In genomic region chr5:80283360-80283759, GRCh38 we compare ENCODE assay signal across 26 cellular contexts. TPM values are rescaled to one million over a fixed set of nuclear protein-coding genes. Genes with fewer than 3 reads are reported as not detected.
DNase-seq lines count a peak whose midpoint lies in the region; ATAC-seq lines count a peak whose summit lies in the region.
"Had no signal": no experiment of that assay in that cellular context is flagged by ENCODE, and none has a peak within 500 bp of the region (broad histone marks: within the 10 kb centered on the region; RNA-seq: fewer than 3 reads in every experiment).

No MANE protein-coding gene starts in this region.

- no peak overlapping the region for H3K4me3 Mint-ChIP-seq in activated T-cell treated with anti-CD3 and anti-CD28 coated beads, Interleukin-2, amount 50 U/mL, for 4 hours
- H3K4me3 Mint-ChIP-seq in activated T-cell treated with anti-CD3 and anti-CD28 coated beads, Interleukin-2, amount 50 U/mL, for 24 hours: no peak overlapping the region
- no peak overlapping the region for H3K4me3 Mint-ChIP-seq in activated T-helper 1 cell treated with anti-CD3 and anti-CD28 coated beads, Interleukin-12 subunit alpha, Interleukin-12 subunit beta, Interleukin-2, Interleukin-4 antibody, amounts not matched to agents 30 ng/mL and 10 ng/mL and 1 ng/mL, durations not matched to agents 14 hours and 24 hours and 36 hours
- H3K4me3 Mint-ChIP-seq in activated naive CD8-positive, alpha-beta T cell: no peak overlapping the region
- peak overlapping the region; percentile 26 for H3K4me3 Mint-ChIP-seq in stimulated activated naive CD8-positive, alpha-beta T cell treated with anti-CD3 and anti-CD28 coated beads, Interleukin-15, Interleukin-2, amounts not matched to agents 100 ng/mL and 50 ng/mL, for 24 hours
- H3K4me3 Mint-ChIP-seq: CD4-positive, alpha-beta memory T cell had no signal

- intact Hi-C loops in activated T-helper 1 cell treated with anti-CD3 and anti-CD28 coated beads, Interleukin-12 subunit alpha, Interleukin-12 subunit beta, Interleukin-2, Interleukin-4 antibody, amounts not matched to agents 30 ng/mL and 10 ng/mL and 1 ng/mL, durations not matched to agents 14 hours and 24 hours and 36 hours (cut with micrococcal nuclease): loop anchor here (1.0 kb wide), 1 partner anchor 157 kb away; no protein-coding TSS in a partner anchor

- H3K36me3 Mint-ChIP-seq in activated T-cell treated with anti-CD3 and anti-CD28 coated beads, Interleukin-2, amount 50 U/mL, for 4 hours (ENCODE audit: insufficient read depth): no peaks in the 10 kb centered on the region
- no peaks in the 10 kb centered on the region for H3K36me3 Mint-ChIP-seq in activated T-cell treated with anti-CD3 and anti-CD28 coated beads, Interleukin-2, amount 50 U/mL, for 24 hours (ENCODE audit: low read depth)
- H3K36me3 Mint-ChIP-seq in activated T-helper 1 cell treated with anti-CD3 and anti-CD28 coated beads, Interleukin-12 subunit alpha, Interleukin-12 subunit beta, Interleukin-2, Interleukin-4 antibody, amounts not matched to agents 30 ng/mL and 10 ng/mL and 1 ng/mL, durations not matched to agents 14 hours and 24 hours and 36 hours (ENCODE audit: low read depth): peaks cover 1% of the 10 kb centered on the region
- H3K36me3 Mint-ChIP-seq in activated naive CD8-positive, alpha-beta T cell: no peaks in the 10 kb centered on the region
- no peaks in the 10 kb centered on the region for H3K36me3 Mint-ChIP-seq in stimulated activated naive CD8-positive, alpha-beta T cell treated with anti-CD3 and anti-CD28 coated beads, Interleukin-15, Interleukin-2, amounts not matched to agents 100 ng/mL and 50 ng/mL, for 24 hours (ENCODE audit: low read depth)
- H3K36me3 Mint-ChIP-seq: CD4-positive, alpha-beta memory T cell had no signal

- no peak overlapping the region for H3K27ac Mint-ChIP-seq in activated T-cell treated with anti-CD3 and anti-CD28 coated beads, Interleukin-2, amount 50 U/mL, for 24 hours
- peak overlapping the region; percentile 25 for H3K27ac Mint-ChIP-seq in activated T-helper 1 cell treated with anti-CD3 and anti-CD28 coated beads, Interleukin-12 subunit alpha, Interleukin-12 subunit beta, Interleukin-2, Interleukin-4 antibody, amounts not matched to agents 30 ng/mL and 10 ng/mL and 1 ng/mL, durations not matched to agents 14 hours and 24 hours and 36 hours
- peak overlapping the region; percentile 35 for H3K27ac Mint-ChIP-seq in activated naive CD8-positive, alpha-beta T cell
- H3K27ac Mint-ChIP-seq in stimulated activated naive CD8-positive, alpha-beta T cell treated with anti-CD3 and anti-CD28 coated beads, Interleukin-15, Interleukin-2, amounts not matched to agents 100 ng/mL and 50 ng/mL, for 24 hours: peak overlapping the region; percentile 9
- H3K27ac Mint-ChIP-seq: IgD-negative memory B cell had no signal

- no peak for DNase-seq in activated T-cell treated with anti-CD3 and anti-CD28 coated beads, Interleukin-2, amount 50 U/mL, for 4 hours
- DNase-seq in activated T-cell treated with anti-CD3 and anti-CD28 coated beads, Interleukin-2, amount 50 U/mL, for 24 hours: no peak
- no peak for DNase-seq in activated T-helper 1 cell treated with anti-CD3 and anti-CD28 coated beads, Interleukin-12 subunit alpha, Interleukin-12 subunit beta, Interleukin-2, Interleukin-4 antibody, amounts not matched to agents 30 ng/mL and 10 ng/mL and 1 ng/mL, durations not matched to agents 14 hours and 24 hours and 36 hours (ENCODE audit: low spot score)
- DNase-seq in NCI-H2107 (lab: John Stamatoyannopoulos, UW) (no peak), occipital lobe (lab: John Stamatoyannopoulos, UW) (no peak)
- DNase-seq: C1 segment of cervical spinal cord; CD4-positive, alpha-beta memory T cell; COR-L47; DMS53; H7; MM.1S; NCI-H1417; NCI-H1694; NCI-H2029 treated with DMSO at 0.1 percent for 48 hours; NCI-H2227 treated with DMSO at 0.1 percent for 48 hours; NCI-H526 treated with DMSO at 0.1 percent for 48 hours; PC-9 had no signal

- H3K4me1 Mint-ChIP-seq in activated T-cell treated with anti-CD3 and anti-CD28 coated beads, Interleukin-2, amount 50 U/mL, for 4 hours (ENCODE audit: low read depth): peaks cover 15% of the 10 kb centered on the region
- H3K4me1 Mint-ChIP-seq in activated T-cell treated with anti-CD3 and anti-CD28 coated beads, Interleukin-2, amount 50 U/mL, for 24 hours (ENCODE audit: low read depth): peaks cover 24% of the 10 kb centered on the region
- peaks cover 18% of the 10 kb centered on the region for H3K4me1 Mint-ChIP-seq in activated T-helper 1 cell treated with anti-CD3 and anti-CD28 coated beads, Interleukin-12 subunit alpha, Interleukin-12 subunit beta, Interleukin-2, Interleukin-4 antibody, amounts not matched to agents 30 ng/mL and 10 ng/mL and 1 ng/mL, durations not matched to agents 14 hours and 24 hours and 36 hours (ENCODE audit: low read depth)
- peaks cover 17% of the 10 kb centered on the region for H3K4me1 Mint-ChIP-seq in activated naive CD8-positive, alpha-beta T cell (ENCODE audit: low read depth)
- peaks cover 23% of the 10 kb centered on the region for H3K4me1 Mint-ChIP-seq in stimulated activated naive CD8-positive, alpha-beta T cell treated with anti-CD3 and anti-CD28 coated beads, Interleukin-15, Interleukin-2, amounts not matched to agents 100 ng/mL and 50 ng/mL, for 24 hours (ENCODE audit: low read depth)
- H3K4me1 Mint-ChIP-seq: IgD-negative memory B cell had no signal

- no peaks in the 10 kb centered on the region for H3K9me3 Mint-ChIP-seq in activated T-cell treated with anti-CD3 and anti-CD28 coated beads, Interleukin-2, amount 50 U/mL, for 4 hours
- no peaks in the 10 kb centered on the region for H3K9me3 Mint-ChIP-seq in activated T-cell treated with anti-CD3 and anti-CD28 coated beads, Interleukin-2, amount 50 U/mL, for 24 hours
- no peaks in the 10 kb centered on the region for H3K9me3 Mint-ChIP-seq in activated T-helper 1 cell treated with anti-CD3 and anti-CD28 coated beads, Interleukin-12 subunit alpha, Interleukin-12 subunit beta, Interleukin-2, Interleukin-4 antibody, amounts not matched to agents 30 ng/mL and 10 ng/mL and 1 ng/mL, durations not matched to agents 14 hours and 24 hours and 36 hours
- no peaks in the 10 kb centered on the region for H3K9me3 Mint-ChIP-seq in activated naive CD8-positive, alpha-beta T cell (ENCODE audit: low read depth)
- H3K9me3 Mint-ChIP-seq in stimulated activated naive CD8-positive, alpha-beta T cell treated with anti-CD3 and anti-CD28 coated beads, Interleukin-15, Interleukin-2, amounts not matched to agents 100 ng/mL and 50 ng/mL, for 24 hours: no peaks in the 10 kb centered on the region
- H3K9me3 Mint-ChIP-seq: CD4-positive, alpha-beta memory T cell had no signal

- H3K27me3 Mint-ChIP-seq in activated T-cell treated with anti-CD3 and anti-CD28 coated beads, Interleukin-2, amount 50 U/mL, for 4 hours (ENCODE audit: low read depth): no peaks in the 10 kb centered on the region
- H3K27me3 Mint-ChIP-seq in activated T-cell treated with anti-CD3 and anti-CD28 coated beads, Interleukin-2, amount 50 U/mL, for 24 hours: no peaks in the 10 kb centered on the region
- H3K27me3 Mint-ChIP-seq in activated T-helper 1 cell treated with anti-CD3 and anti-CD28 coated beads, Interleukin-12 subunit alpha, Interleukin-12 subunit beta, Interleukin-2, Interleukin-4 antibody, amounts not matched to agents 30 ng/mL and 10 ng/mL and 1 ng/mL, durations not matched to agents 14 hours and 24 hours and 36 hours (ENCODE audit: insufficient read depth): no peaks in the 10 kb centered on the region
- H3K27me3 Mint-ChIP-seq in activated naive CD8-positive, alpha-beta T cell: no peaks in the 10 kb centered on the region
- H3K27me3 Mint-ChIP-seq in stimulated activated naive CD8-positive, alpha-beta T cell treated with anti-CD3 and anti-CD28 coated beads, Interleukin-15, Interleukin-2, amounts not matched to agents 100 ng/mL and 50 ng/mL, for 24 hours: no peaks in the 10 kb centered on the region
- H3K27me3 Mint-ChIP-seq: CD4-positive, alpha-beta memory T cell had no signal

- peak; percentile 30 to 50 for ATAC-seq in activated T-cell treated with anti-CD3 and anti-CD28 coated beads, Interleukin-2, amount 50 U/mL, for 4 hours
- ATAC-seq: Right ventricle myocardium inferior had no signal

RNA-seq across cellular contexts. Expression of gene SERINC5, which starts 27.5 kb away (rescaled TPM):
- 10 to 100 TPM; 18.0 to 21.5 (median 21.1) TPM for total RNA-seq in activated T-cell treated with anti-CD3 and anti-CD28 coated beads, Interleukin-2, amount 50 U/mL, for 4 hours
- total RNA-seq in activated T-helper 1 cell treated with anti-CD3 and anti-CD28 coated beads, Interleukin-12 subunit alpha, Interleukin-12 subunit beta, Interleukin-2, Interleukin-4 antibody, amounts not matched to agents 30 ng/mL and 10 ng/mL and 1 ng/mL, durations not matched to agents 14 hours and 24 hours and 36 hours: 21.2 and 22.8 TPM in 2 replicates
- 60.8 TPM for total RNA-seq in occipital lobe

RNA-seq across cellular contexts. Expression of gene SPZ1, which starts 36.4 kb away (rescaled TPM):
- not detected for total RNA-seq in activated T-cell treated with anti-CD3 and anti-CD28 coated beads, Interleukin-2, amount 50 U/mL, for 4 hours
- total RNA-seq in activated T-helper 1 cell treated with anti-CD3 and anti-CD28 coated beads, Interleukin-12 subunit alpha, Interleukin-12 subunit beta, Interleukin-2, Interleukin-4 antibody, amounts not matched to agents 30 ng/mL and 10 ng/mL and 1 ng/mL, durations not matched to agents 14 hours and 24 hours and 36 hours: not detected in 2 replicates
- not detected for total RNA-seq in occipital lobe
- total RNA-seq: A673; CD4-positive, alpha-beta memory T cell; Daoy; G401; H7; NCI-H460; PC-9; Right ventricle myocardium inferior; RPMI7951 had no signal
